ENCODE assay signal across 24 cellular contexts in genomic region chr6:54236984-54237383, GRCh38.
DNase-seq lines count a peak whose midpoint lies in the region; ATAC-seq and TF ChIP-seq lines count a peak whose summit lies in the region.
"Had no signal": no experiment of that assay in that cellular context is flagged by ENCODE, and none has a peak within 500 bp of the region (broad histone marks: within the 10 kb centered on the region; RNA-seq: fewer than 3 reads in every experiment).

No MANE protein-coding gene starts in this region.

- no peaks in the 10 kb centered on the region for H3K36me3 Mint-ChIP-seq in progenitor cell of endocrine pancreas (ENCODE audit: insufficient read depth)
- H3K36me3 Mint-ChIP-seq: CD14-positive monocyte; IgD-negative memory B cell; stimulated activated naive B cell treated with anti-CD40 and anti-IgM and Interleukin-4, amounts not matched to agents 10 μg/mL and 1 μg/mL and 100 μg/mL, for 72 hours had no signal

- peaks cover 9% of the 10 kb centered on the region for H3K4me1 Mint-ChIP-seq in progenitor cell of endocrine pancreas (ENCODE audit: low read depth)
- H3K4me1 Mint-ChIP-seq: CD14-positive monocyte; IgD-negative memory B cell; neural crest cell; stimulated activated naive B cell treated with anti-CD40 and anti-IgM and Interleukin-4, amounts not matched to agents 10 μg/mL and 1 μg/mL and 100 μg/mL, for 72 hours had no signal

- H3K4me3 Mint-ChIP-seq in progenitor cell of endocrine pancreas (ENCODE audit: low read depth), result no peak overlapping the region
- H3K4me3 Mint-ChIP-seq: activated T-cell treated with anti-CD3 and anti-CD28 coated beads, Interleukin-2, amount 50 U/mL, for 24 hours; CD14-positive monocyte; IgD-negative memory B cell; neural crest cell; stimulated activated naive B cell treated with anti-CD40 and anti-IgM and Interleukin-4, amounts not matched to agents 10 μg/mL and 1 μg/mL and 100 μg/mL, for 72 hours; T-helper 1 cell treated with Interleukin-12 subunit alpha and Interleukin-12 subunit beta and Interleukin-4 antibody, amounts not matched to agents 30 μg/mL and 1 μg/mL, for 36 hours had no signal

- H3K4me3 ChIP-seq in epithelial cell of esophagus (ENCODE audit: low read length), result no peak overlapping the region
- H3K4me3 ChIP-seq: GM23248, lung, mucosa of descending colon, SK-N-MC had no signal

- no peaks in the 10 kb centered on the region for H3K27me3 Mint-ChIP-seq in progenitor cell of endocrine pancreas
- H3K27me3 Mint-ChIP-seq: activated T-cell treated with anti-CD3 and anti-CD28 coated beads, Interleukin-2, amount 50 U/mL, for 24 hours; IgD-negative memory B cell; stimulated activated naive B cell treated with anti-CD40 and anti-IgM and Interleukin-4, amounts not matched to agents 10 μg/mL and 1 μg/mL and 100 μg/mL, for 72 hours had no signal

- no peaks in the 10 kb centered on the region for H3K9me3 Mint-ChIP-seq in progenitor cell of endocrine pancreas (ENCODE audit: low read depth)
- H3K9me3 Mint-ChIP-seq: IgD-negative memory B cell; neural crest cell; stimulated activated naive B cell treated with anti-CD40 and anti-IgM and Interleukin-4, amounts not matched to agents 10 μg/mL and 1 μg/mL and 100 μg/mL, for 72 hours; T-helper 1 cell treated with Interleukin-12 subunit alpha and Interleukin-12 subunit beta and Interleukin-4 antibody, amounts not matched to agents 30 μg/mL and 1 μg/mL, for 36 hours had no signal

- H3K27ac Mint-ChIP-seq in progenitor cell of endocrine pancreas, result peak overlapping the region; percentile 35
- H3K27ac Mint-ChIP-seq: activated T-cell treated with anti-CD3 and anti-CD28 coated beads, Interleukin-2, amount 50 U/mL, for 24 hours; CD14-positive monocyte; IgD-negative memory B cell; stimulated activated naive B cell treated with anti-CD40 and anti-IgM and Interleukin-4, amounts not matched to agents 10 μg/mL and 1 μg/mL and 100 μg/mL, for 72 hours; T-helper 1 cell treated with Interleukin-12 subunit alpha and Interleukin-12 subunit beta and Interleukin-4 antibody, amounts not matched to agents 30 μg/mL and 1 μg/mL, for 36 hours had no signal

- TF ChIP-seq CTCF in epithelial cell of esophagus (IDR thresholded peaks at IDR 0.05; ENCODE audit: insufficient read depth, low read depth, low read length, missing control alignments) (no peak), progenitor cell of endocrine pancreas (IDR thresholded peaks at IDR 0.05; ENCODE audit: unreplicated experiment) (no peak)

- ATAC-seq in GM18868 (IDR thresholded peaks at IDR 0.05; ENCODE audit: unreplicated experiment), result no peak
- ATAC-seq: mucosa of descending colon; sciatic nerve; stimulated activated naive B cell treated with anti-CD40 and anti-IgM and Interleukin-4, amounts not matched to agents 10 μg/mL and 1 μg/mL and 100 μg/mL, for 72 hours had no signal

- peak; percentile 47 for DNase-seq in ELF-1 (ENCODE audit: low read depth, low spot score)
- DNase-seq in HT1080 (ENCODE audit: low read depth), result peak; percentile 24
- peak; percentile 10 for DNase-seq in epithelial cell of esophagus (ENCODE audit: low read depth)
- no peak for DNase-seq in progenitor cell of endocrine pancreas (ENCODE audit: low spot score, unreplicated experiment)
- no peak for DNase-seq in DMS153 treated with DMSO at 0.1 percent for 48 hours (lab: John Stamatoyannopoulos, UW; ENCODE audit: unreplicated experiment)
- no peak for DNase-seq in NCI-H1930 (lab: John Stamatoyannopoulos, UW)
- DNase-seq: activated CD4-positive, alpha-beta T cell treated with anti-CD3 and anti-CD28 coated beads for 4 hours; activated T-cell treated with anti-CD3 and anti-CD28 coated beads, Interleukin-2, amount 50 U/mL, for 24 hours; GM23248; mucosa of descending colon; NCI-H1048; NCI-H2029 treated with DMSO at 0.1 percent for 48 hours; NCI-H2227 treated with DMSO at 0.1 percent for 48 hours; NCI-H69; stimulated activated CD4-positive, alpha-beta T cell treated with anti-CD3 and anti-CD28 coated beads, Interleukin-15, amount 100 ng/mL, for 24 hours; stimulated activated naive B cell treated with anti-CD40 and anti-IgM and Interleukin-4, amounts not matched to agents 10 μg/mL and 1 μg/mL and 100 μg/mL, for 72 hours had no signal

Comparison
In these comparisons a context has a peak if more than half of its experiments do, and no peak if none do; other contexts are left out.
1. DNase-seq: peak in ELF-1 (single experiment), HT1080 (single experiment) and epithelial cell of esophagus (single experiment); none in progenitor cell of endocrine pancreas (single experiment), DMS153 treated with DMSO at 0.1 percent for 48 hours (single experiment) and NCI-H1930 (0 of 2).